In genomic region chr16:19766988-19767387, GRCh38 we compare ENCODE assay signal across 16 cellular contexts. TPM values are rescaled to one million over a fixed set of nuclear protein-coding genes. Genes with fewer than 3 reads are reported as not detected.
DNase-seq lines count a peak whose midpoint lies in the region; ATAC-seq and TF ChIP-seq lines count a peak whose summit lies in the region.
"Had no signal": no experiment of that assay in that cellular context is flagged by ENCODE, and none has a peak within 500 bp of the region (broad histone marks: within the 10 kb centered on the region; RNA-seq: fewer than 3 reads in every experiment).

No MANE protein-coding gene starts in this region.

- no peak overlapping the region for H3K4me3 Mint-ChIP-seq in GM23338
- no peak overlapping the region for H3K4me3 Mint-ChIP-seq in endodermal cell
- H3K4me3 Mint-ChIP-seq: B cell; CD14-positive monocyte; CD8-positive, alpha-beta T cell had no signal

- H3K9me2 ChIP-seq in GM23338 (ENCODE audit: insufficient read depth), result peaks cover 5% of the 10 kb centered on the region; the same call in 1 of the 2 replicates

- peak overlapping the region; percentile 88 for H2AFZ ChIP-seq in GM23338

- H3F3A ChIP-seq in GM23338 (replicated peaks; ENCODE audit: low read depth), result no peaks in the 10 kb centered on the region

- H4K20me1 ChIP-seq in GM23338 (replicated peaks; ENCODE audit: insufficient read depth), result no peaks in the 10 kb centered on the region

- H3K9me3 Mint-ChIP-seq in GM23338 (peaks cover 22% of the 10 kb centered on the region; the same call in 2 of the 3 replicates), endodermal cell (peaks cover 15% of the 10 kb centered on the region)

- TF ChIP-seq CTCF in GM23338 (conservative IDR thresholded peaks at IDR 0.05; ENCODE audit: low read depth in 2 of 2) (no peak), endodermal cell (conservative IDR thresholded peaks at IDR 0.05) (no peak)

- DNase-seq in GM23338 (ENCODE audit: low spot score), result no peak
- no peak for DNase-seq in caudate nucleus (lab: John Stamatoyannopoulos, UW)
- peak; percentile 41 for DNase-seq in endodermal cell
- DNase-seq in substantia nigra (lab: John Stamatoyannopoulos, UW), result no peak
- no peak for DNase-seq in foreskin melanocyte
- DNase-seq in SIG-M5 (lab: John Stamatoyannopoulos, UW), result no peak
- DNase-seq in activated T-cell treated with anti-CD3 and anti-CD28 coated beads, Interleukin-2, amount 50 U/mL, for 1 hour, result no peak
- DNase-seq in UCSD-AML1 (lab: John Stamatoyannopoulos, UW; ENCODE audit: unreplicated experiment), result no peak
- DNase-seq: CD8-positive, alpha-beta T cell; COR-L47; DMS53; GF-D8 had no signal

- H3K36me3 Mint-ChIP-seq in GM23338 (ENCODE audit: low read depth), result peaks cover 20% of the 10 kb centered on the region
- peaks cover 37% of the 10 kb centered on the region for H3K36me3 Mint-ChIP-seq in endodermal cell (ENCODE audit: low read depth)
- H3K36me3 Mint-ChIP-seq: CD14-positive monocyte had no signal

- no peaks in the 10 kb centered on the region for H3K27me3 ChIP-seq in GM23338 (ENCODE audit: insufficient read depth)
- no peaks in the 10 kb centered on the region for H3K27me3 ChIP-seq in endodermal cell (ENCODE audit: control insufficient read depth, insufficient read depth, low read length, poor library complexity, severe bottlenecking)

- H3K27ac Mint-ChIP-seq in GM23338, result no peak overlapping the region
- H3K27ac Mint-ChIP-seq in endodermal cell, result no peak overlapping the region
- H3K27ac Mint-ChIP-seq: B cell; CD8-positive, alpha-beta T cell had no signal

- 95% methylated on average over 8 to 9 of the region's 9 CpGs for WGBS in endodermal cell (ENCODE audit: insufficient coverage in 1 of 2, insufficient read length in 1 of 2), 2 experiments

- H3K4me2 ChIP-seq in GM23338, result no peak overlapping the region

- peaks cover 20% of the 10 kb centered on the region for H3K9me3 ChIP-seq in endodermal cell (ENCODE audit: control insufficient read depth, low read length)

- H3K4me3 ChIP-seq in GM23338 (no peak overlapping the region), endodermal cell (ENCODE audit: low read length) (no peak overlapping the region)

- H3K79me2 ChIP-seq in GM23338 (replicated peaks; ENCODE audit: insufficient read depth), result no peaks in the 10 kb centered on the region

- H3K27ac ChIP-seq in GM23338 (ENCODE audit: low read depth) (no peak overlapping the region), caudate nucleus (ENCODE audit: low read depth, low read length) (peak overlapping the region; percentile 95), endodermal cell (ENCODE audit: low read depth, low read length) (no peak overlapping the region), substantia nigra (ENCODE audit: low read depth, low read length, poor library complexity, severe bottlenecking) (peak overlapping the region; percentile 84)
- H3K27ac ChIP-seq: HL-60 had no signal

- peaks cover 8% of the 10 kb centered on the region; the same call in 1 of the 2 replicates for H3K4me1 ChIP-seq in GM23338 (ENCODE audit: insufficient read depth)
- no peaks in the 10 kb centered on the region for H3K4me1 ChIP-seq in endodermal cell (ENCODE audit: control insufficient read depth, insufficient read depth, low read length)

- H3K27me3 Mint-ChIP-seq in GM23338 (ENCODE audit: insufficient read depth, low read depth, poor library complexity) (peaks cover 6% of the 10 kb centered on the region), endodermal cell (ENCODE audit: insufficient read depth) (no peaks in the 10 kb centered on the region)

- H3K4me1 Mint-ChIP-seq in GM23338 (peaks cover 16% of the 10 kb centered on the region), endodermal cell (peaks cover 5% of the 10 kb centered on the region)
- H3K4me1 Mint-ChIP-seq: B cell had no signal

- H3K9ac ChIP-seq in endodermal cell (ENCODE audit: extremely low read depth, low read length, poor library complexity, severe bottlenecking), result no peak overlapping the region

- H3K36me3 ChIP-seq in GM23338 (ENCODE audit: insufficient read depth), result 0 out of 2 replicates have a peak, but pooled peaks cover 3% of the 10 kb centered on the region
- peaks cover 7% of the 10 kb centered on the region for H3K36me3 ChIP-seq in endodermal cell (ENCODE audit: control insufficient read depth, insufficient read depth, low read length)

- ATAC-seq in GM23338, result peak; percentile 60
- ATAC-seq: CD8-positive, alpha-beta T cell; HCT116 had no signal

TF ChIP-seq in GM23338, 12 proteins besides CTCF, POLR2A, EP300 and RAD21 (continues in another document):
- TF ChIP-seq JUNB (IDR thresholded peaks at IDR 0.05; ENCODE audit: unreplicated experiment) (no peak), REST (IDR thresholded peaks at IDR 0.05; ENCODE audit: unreplicated experiment) (no peak)

RNA-seq across cellular contexts. Expression of gene IQCK, which starts 48.9 kb away (rescaled TPM):
- 7.9 and 10.0 TPM in 2 replicates for total RNA-seq in GM23338 (2014; rRNA removed; shearing (Covaris generic))
- 5.8 and 7.6 TPM in 2 replicates for polyA plus RNA-seq in GM23338 (2016; fragmentation: Nextera tagmentation; extraction: Ambion mirVana)
- total RNA-seq in endodermal cell, result 10 to 100 TPM; 21.1 to 30.1 TPM
- polyA plus RNA-seq in endodermal cell (2013, experiment 1 of 2), result 21.5 TPM
- polyA plus RNA-seq in endodermal cell (2013, experiment 2 of 2), result 19.6 TPM

RNA-seq across cellular contexts. Expression of gene KNOP1, which starts 49.0 kb away (rescaled TPM):
- 56.1 and 57.7 TPM in 2 replicates for total RNA-seq in GM23338 (2014; rRNA removed; shearing (Covaris generic))
- 190 and 207 TPM in 2 replicates for polyA plus RNA-seq in GM23338 (2016; fragmentation: Nextera tagmentation; extraction: Ambion mirVana)
- 10 to 100 TPM; 83.9 to 95.9 TPM for total RNA-seq in endodermal cell
- polyA plus RNA-seq in endodermal cell (2013, experiment 1 of 2), result 57.7 TPM
- polyA plus RNA-seq in endodermal cell (2013, experiment 2 of 2), result 62.8 TPM

Comparison
In these comparisons a context has a peak if more than half of its experiments do, and no peak if none do; other contexts are left out.
1. H3K27ac ChIP-seq: peak in caudate nucleus (single experiment) and substantia nigra (single experiment); none in GM23338 (single experiment) and endodermal cell (single experiment).